ENCODE assay signal across 1 cellular context in the genomic region with DNA sequence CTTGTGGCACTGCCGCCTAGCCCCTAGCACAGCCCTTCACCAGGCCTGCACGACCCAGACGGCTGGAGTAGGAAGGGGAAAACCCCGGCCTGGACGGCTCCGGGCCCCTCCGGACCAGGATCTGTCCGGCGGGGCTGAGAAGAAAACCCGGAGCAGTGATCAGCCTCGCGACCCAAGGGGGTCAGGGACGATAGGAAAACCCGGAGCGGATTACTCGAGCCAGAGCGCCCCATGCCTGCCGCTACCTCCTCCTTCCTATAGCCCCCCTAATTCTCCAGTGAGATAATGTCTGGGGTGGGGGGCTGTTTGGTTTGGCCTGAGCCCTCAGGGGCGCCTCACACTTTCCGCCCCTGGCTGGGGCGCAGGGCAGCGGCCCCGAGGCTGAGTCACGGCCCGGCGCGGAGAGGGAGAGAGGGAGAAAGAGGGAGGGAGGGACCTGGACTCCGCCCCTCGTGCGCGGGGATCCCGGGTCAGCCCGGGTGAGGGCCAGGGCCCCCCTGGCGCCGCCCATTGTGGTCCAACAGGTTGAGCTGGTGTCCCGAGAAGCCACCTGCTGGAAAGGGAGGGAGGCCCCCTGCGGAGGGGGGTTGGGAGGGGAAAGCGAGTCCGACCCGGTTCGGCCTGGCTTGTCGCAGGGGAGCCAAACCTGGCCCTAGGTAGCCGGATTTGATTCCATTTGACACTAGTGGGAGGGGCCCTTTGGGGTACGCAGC.
TF ChIP-seq lines count a peak whose summit lies in the region.

No MANE protein-coding gene starts in this region.

TF ChIP-seq in liver, 16 proteins besides CTCF, POLR2A, EP300 and RAD21 (continued from another document):
- TF ChIP-seq NR2F2 (IDR thresholded peaks at IDR 0.05), result peak; percentile 76
- peak; percentile 71 for TF ChIP-seq YY1 (IDR thresholded peaks at IDR 0.05)
- TF ChIP-seq EGR1 (IDR thresholded peaks at IDR 0.05; ENCODE audit: low read depth in 2 of 2), result peak in 1 of 2 donors; percentile 7
- no peak for TF ChIP-seq FOXA1 (IDR thresholded peaks at IDR 0.05)
